Comparison of ENCODE assay signal across 8 cellular contexts in genomic region chr21:32018381-32018780, GRCh38.
"Had no signal": no experiment of that assay in that cellular context is flagged by ENCODE, and none has a peak within 500 bp of the region (broad histone marks: within the 10 kb centered on the region; RNA-seq: fewer than 3 reads in every experiment).

No MANE protein-coding gene starts in this region.

- ATAC-seq: GM12878 had no signal

- DNase-seq: GDM1, GF-D8 had no signal

- H3K4me3 ChIP-seq: GM12878 had no signal

- FAIRE-seq: G401.6, GM12878, GM12891, GM12892, GM18507, GM19239 had no signal
